9 cellular contexts compared by ENCODE assay signal in genomic region chr5:41748631-41749030, GRCh38.
A peak's percentile ranks its signal among the peaks of the same experiment; 100 is the strongest.
DNase-seq lines count a peak whose midpoint lies in the region; ATAC-seq, FAIRE-seq and TF ChIP-seq lines count a peak whose summit lies in the region.
"Had no signal": no experiment of that assay in that cellular context is flagged by ENCODE, and none has a peak within 500 bp of the region (broad histone marks: within the 10 kb centered on the region; RNA-seq: fewer than 3 reads in every experiment).

No MANE protein-coding gene starts in this region.

- no peak for TF ChIP-seq POLR2A in tibial nerve (IDR thresholded peaks at IDR 0.05)

- TF ChIP-seq CTCF in bronchial epithelial cell (IDR thresholded peaks at IDR 0.05; ENCODE audit: insufficient read depth, low read length, severe bottlenecking) (no peak), tibial nerve (IDR thresholded peaks at IDR 0.05) (no peak), GM13976 (IDR thresholded peaks at IDR 0.05; ENCODE audit: borderline replicate concordance, control extremely low read depth, extremely low read depth, insufficient read depth, missing control alignments) (no peak)

- DNase-seq in bronchial epithelial cell (ENCODE audit: low read depth) = peak; percentile 67
- DNase-seq in NCI-H2029 treated with DMSO at 0.1 percent for 48 hours (lab: John Stamatoyannopoulos, UW) = no peak
- DNase-seq in tibial nerve (ENCODE audit: low spot score in 2 of 2) = no peak
- DNase-seq in NCI-H2107 (lab: John Stamatoyannopoulos, UW) = no peak
- no peak for DNase-seq in GM13976 (ENCODE audit: low spot score)
- DNase-seq: NCI-H187 had no signal

- no peak for FAIRE-seq in bronchial epithelial cell (lab: Jason Lieb, UNC)

- in situ Hi-C loops in GM13976 (cut with MboI; ENCODE audit: low sequenced_read_pairs, unreplicated experiment) = no loop called here

- H3K9me3 ChIP-seq in tibial nerve = no peaks in the 10 kb centered on the region

- 85 to 89% methylated on average over 2 of the region's 2 CpGs for WGBS in tibial nerve, 2 donors

- no peak for TF ChIP-seq EP300 in tibial nerve (IDR thresholded peaks at IDR 0.05)

- ATAC-seq in GM18498 (IDR thresholded peaks at IDR 0.05; ENCODE audit: unreplicated experiment) (peak; percentile 99), GM19438 (IDR thresholded peaks at IDR 0.05; ENCODE audit: low read depth, unreplicated experiment) (peak; percentile 98), HG03097 (IDR thresholded peaks at IDR 0.05; ENCODE audit: low FRiP score, unreplicated experiment) (peak; percentile 90)

- H3K36me3 ChIP-seq in bronchial epithelial cell (ENCODE audit: control insufficient read depth, insufficient read depth, low read length) (no peaks in the 10 kb centered on the region), tibial nerve (peaks cover 0 to 40% (median 0%) of the 10 kb centered on the region in 3 donors)

- no peaks in the 10 kb centered on the region for H3K27me3 ChIP-seq in bronchial epithelial cell (ENCODE audit: control insufficient read depth, insufficient read depth, low read length)
- no peaks in the 10 kb centered on the region for H3K27me3 ChIP-seq in tibial nerve

- H3K4me1 ChIP-seq in tibial nerve = no peaks in the 10 kb centered on the region

- H3K27ac ChIP-seq in tibial nerve = no peak overlapping the region

- H3K4me3 ChIP-seq in bronchial epithelial cell (ENCODE audit: low read depth, low read length) (no peak overlapping the region), tibial nerve (no peak overlapping the region)
